8 cellular contexts compared by ENCODE assay signal in the genomic region with DNA sequence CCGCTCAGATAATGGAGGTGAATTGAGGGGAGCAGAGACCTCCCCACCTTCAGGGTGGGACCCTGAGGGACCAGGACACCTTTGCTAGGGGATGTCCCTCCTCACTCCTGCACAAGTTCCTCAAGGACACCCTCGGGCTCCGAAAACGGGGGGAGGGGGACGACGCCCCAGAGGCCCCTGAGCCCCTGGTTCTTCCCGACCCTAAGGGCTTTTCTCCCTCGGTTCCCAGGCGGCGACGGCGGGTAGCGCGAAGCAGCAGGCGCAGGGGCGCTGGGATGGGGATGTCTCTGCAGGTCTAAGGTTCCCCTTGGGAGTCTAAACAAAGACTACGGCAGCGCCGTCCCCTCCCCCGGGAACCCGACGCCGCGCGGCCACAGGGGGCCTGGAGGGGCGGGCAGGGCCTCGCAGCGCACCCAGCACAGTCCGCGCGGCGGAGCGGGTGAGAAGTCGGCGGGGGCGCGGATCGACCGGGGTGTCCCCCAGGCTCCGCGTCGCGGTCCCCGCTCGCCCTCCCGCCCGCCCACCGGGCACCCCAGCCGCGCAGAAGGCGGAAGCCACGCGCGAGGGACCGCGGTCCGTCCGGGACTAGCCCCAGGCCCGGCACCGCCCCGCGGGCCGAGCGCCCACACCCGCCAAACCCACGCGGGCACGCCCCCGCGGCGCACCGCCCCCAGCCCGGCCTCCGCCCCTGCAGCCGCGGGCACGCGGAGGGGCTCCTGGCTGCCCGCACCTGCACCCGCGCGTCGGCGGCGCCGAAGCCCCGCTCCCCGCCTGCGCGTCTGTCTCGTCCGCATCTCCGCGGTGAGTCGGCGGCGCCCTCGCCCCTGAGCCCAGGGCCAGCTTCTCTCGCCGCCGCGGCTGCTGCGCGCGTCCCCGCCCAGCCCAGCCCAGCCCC. TPM values are rescaled to one million over a fixed set of nuclear protein-coding genes. Genes with fewer than 3 reads are reported as not detected.
A peak's percentile ranks its signal among the peaks of the same experiment; 100 is the strongest.
DNase-seq lines count a peak whose midpoint lies in the region; ATAC-seq and TF ChIP-seq lines count a peak whose summit lies in the region.

No MANE protein-coding gene starts in this region.

- H3K27me3 ChIP-seq in NT2/D1 (ENCODE audit: insufficient read depth, insufficient read length) (peaks cover 58% of the 10 kb centered on the region), esophagus (ENCODE audit: control insufficient read depth in 1 of 2, insufficient read depth in 2 of 2, low read length in 2 of 2) (peaks cover 0 to 8% of the 10 kb centered on the region in 2 donors), parathyroid adenoma (ENCODE audit: control insufficient read depth, insufficient read depth, low read length) (no peaks in the 10 kb centered on the region)

- H3K9ac ChIP-seq in NT2/D1 (ENCODE audit: insufficient read length, low read depth) (peak overlapping the region; percentile 83), parathyroid adenoma (no peak overlapping the region)

- TF ChIP-seq CTCF in GM10248 (IDR thresholded peaks at IDR 0.05; ENCODE audit: control extremely low read depth, extremely low read depth, low read depth, missing control alignments) = no peak
- TF ChIP-seq CTCF in parathyroid adenoma (IDR thresholded peaks at IDR 0.05) = no peak

- H3K36me3 ChIP-seq in NT2/D1 (ENCODE audit: insufficient read depth, insufficient read length, low read length) (no peaks in the 10 kb centered on the region), esophagus (ENCODE audit: control insufficient read depth in 2 of 2, insufficient read depth in 2 of 2, low read length in 1 of 2) (no peaks in the 10 kb centered on the region), parathyroid adenoma (ENCODE audit: control insufficient read depth, insufficient read depth, low read length) (no peaks in the 10 kb centered on the region)

- 2 to 3% methylated on average over 84 to 106 of the region's 106 CpGs for WGBS in esophagus, 2 donors

- H3K4me1 ChIP-seq in NT2/D1 (ENCODE audit: insufficient read depth, insufficient read length) (peaks cover 12% of the 10 kb centered on the region), esophagus (ENCODE audit: control insufficient read depth in 2 of 2, insufficient read depth in 2 of 2, low read length in 1 of 2) (peaks cover 3% of the 10 kb centered on the region in 2 donors), parathyroid adenoma (no peaks in the 10 kb centered on the region)

- H3K4me3 ChIP-seq in NT2/D1 (ENCODE audit: insufficient read length, low read depth) (peak overlapping the region; percentile 67), esophagus (ENCODE audit: low read depth in 1 of 2, low read length in 2 of 2) (peak overlapping the region; percentile 57 to 62), parathyroid adenoma (ENCODE audit: low read depth, low read length) (peak overlapping the region; percentile 50)

- H3K79me2 ChIP-seq in parathyroid adenoma = no peaks in the 10 kb centered on the region

- H3K9me3 ChIP-seq in NT2/D1 (ENCODE audit: insufficient read depth, low read length) (no peaks in the 10 kb centered on the region), esophagus (ENCODE audit: control insufficient read depth in 2 of 2, insufficient read depth in 1 of 2, low read depth in 1 of 2, low read length in 1 of 2) (no peaks in the 10 kb centered on the region), parathyroid adenoma (ENCODE audit: control insufficient read depth, low read length) (no peaks in the 10 kb centered on the region)

- DNase-seq in GM10248 (ENCODE audit: extremely low spot score) = peak; percentile 43
- no peak for DNase-seq in NT2/D1 (ENCODE audit: low read depth, low spot score)
- DNase-seq in NCI-H1930 (lab: John Stamatoyannopoulos, UW) = no peak
- no peak for DNase-seq in GOT3 (lab: John Stamatoyannopoulos, UW)

- H3K27ac ChIP-seq in esophagus (ENCODE audit: low read depth in 2 of 2, low read length in 1 of 2) (no peak overlapping the region), parathyroid adenoma (no peak overlapping the region)

- POLR2A ChIA-PET in GM10248 (lab: Yijun Ruan, JAX) = no interaction called here

- ATAC-seq in HG02938 (IDR thresholded peaks at IDR 0.05; ENCODE audit: unreplicated experiment) (no peak), HG02981 (IDR thresholded peaks at IDR 0.05; ENCODE audit: unreplicated experiment) (no peak)

- peak overlapping the region; percentile 53 for H2AFZ ChIP-seq in parathyroid adenoma

- peak overlapping the region; percentile 79 for H3K4me2 ChIP-seq in parathyroid adenoma (ENCODE audit: low read length)

- CTCF ChIA-PET in GM10248 (lab: Yijun Ruan, JAX) = no interaction called here

RNA-seq across cellular contexts. Expression of a gene that starts 36.7 kb away (rescaled TPM):
- polyA plus RNA-seq in esophagus = 10 to 100 TPM; 12.0 to 26.9 TPM

RNA-seq across cellular contexts. Expression of a gene that starts 52.1 kb away (rescaled TPM):
- 10 to 100 TPM; 15.5 to 17.3 TPM for polyA plus RNA-seq in esophagus
